In genomic region chr10:78579995-78580394, GRCh38 we compare ENCODE assay signal across 12 cellular contexts.
A peak's percentile ranks its signal among the peaks of the same experiment; 100 is the strongest.
DNase-seq lines count a peak whose midpoint lies in the region; ATAC-seq and TF ChIP-seq lines count a peak whose summit lies in the region.
"Had no signal": no experiment of that assay in that cellular context is flagged by ENCODE, and none has a peak within 500 bp of the region (broad histone marks: within the 10 kb centered on the region; RNA-seq: fewer than 3 reads in every experiment).

No MANE protein-coding gene starts in this region.

- intact Hi-C loops in CD4-positive, alpha-beta T cell (cut with DNase I, micrococcal nuclease) = no loop called here

- no peak overlapping the region for H3K4me3 Mint-ChIP-seq in neural progenitor cell
- H3K4me3 Mint-ChIP-seq in CD4-positive, alpha-beta T cell = no peak overlapping the region
- H3K4me3 Mint-ChIP-seq: stimulated activated naive CD8-positive, alpha-beta T cell treated with anti-CD3 and anti-CD28 coated beads, Interleukin-15, amount 100 ng/mL, for 72 hours had no signal

- H3K27me3 ChIP-seq in neural progenitor cell = no peaks in the 10 kb centered on the region
- H3K27me3 ChIP-seq in CD4-positive, alpha-beta T cell (ENCODE audit: control insufficient read depth, insufficient read depth, low read length) = no peaks in the 10 kb centered on the region

- no peaks in the 10 kb centered on the region for H3K9me3 ChIP-seq in neural progenitor cell (ENCODE audit: low read depth)
- H3K9me3 ChIP-seq in CD4-positive, alpha-beta T cell (ENCODE audit: control insufficient read depth, low read length) = no peaks in the 10 kb centered on the region

- no peaks in the 10 kb centered on the region for H3K9me3 Mint-ChIP-seq in neural progenitor cell
- no peaks in the 10 kb centered on the region for H3K9me3 Mint-ChIP-seq in CD4-positive, alpha-beta T cell
- H3K9me3 Mint-ChIP-seq: stimulated activated naive CD8-positive, alpha-beta T cell treated with anti-CD3 and anti-CD28 coated beads, Interleukin-15, amount 100 ng/mL, for 72 hours had no signal

- ATAC-seq in GM18517 (IDR thresholded peaks at IDR 0.05; ENCODE audit: unreplicated experiment) = no peak
- ATAC-seq in GM19467 (IDR thresholded peaks at IDR 0.05; ENCODE audit: unreplicated experiment) = no peak
- no peak for ATAC-seq in CD4-positive, alpha-beta T cell (ENCODE audit: poor library complexity)
- ATAC-seq: activated CD4-positive, CD25-positive, alpha-beta regulatory T cell treated with anti-CD3 and anti-CD28 coated beads, Interleukin-2, amount 50 U/mL, for 24 hours; stimulated activated naive CD8-positive, alpha-beta T cell treated with anti-CD3 and anti-CD28 coated beads, Interleukin-15, amount 100 ng/mL, for 72 hours had no signal

- POLR2A ChIA-PET in CD4-positive, alpha-beta T cell (lab: Charles Lee) = interaction anchor here (1.1 kb wide), 1 partner anchor 21 kb away, joined by 3 read pairs; no protein-coding TSS in a partner anchor

- peaks cover 19% of the 10 kb centered on the region for H3K4me1 ChIP-seq in neural progenitor cell

- CTCF ChIA-PET in CD4-positive, alpha-beta T cell (lab: Charles Lee) = no interaction called here

- H3K4me1 Mint-ChIP-seq in neural progenitor cell = peaks cover 47% of the 10 kb centered on the region
- no peaks in the 10 kb centered on the region for H3K4me1 Mint-ChIP-seq in CD4-positive, alpha-beta T cell (ENCODE audit: low read depth)

- no peak overlapping the region for H3K9ac ChIP-seq in neural progenitor cell

- no peak for TF ChIP-seq CTCF in epithelial cell of proximal tubule (conservative IDR thresholded peaks at IDR 0.05; ENCODE audit: low read depth, low read length)
- no peak for TF ChIP-seq CTCF in neural progenitor cell (IDR thresholded peaks at IDR 0.05)
- no peak for TF ChIP-seq CTCF in CD4-positive, alpha-beta T cell (IDR thresholded peaks at IDR 0.05)

- no peaks in the 10 kb centered on the region for H4K20me1 ChIP-seq in neural progenitor cell (ENCODE audit: low read depth)

- H3K36me3 ChIP-seq in neural progenitor cell = no peaks in the 10 kb centered on the region

- peak; percentile 77 for DNase-seq in DMS79 (lab: John Stamatoyannopoulos, UW)
- peak; percentile 49 for DNase-seq in NCI-H2196 treated with DMSO at 0.1 percent for 48 hours (lab: John Stamatoyannopoulos, UW; ENCODE audit: unreplicated experiment)
- peak; percentile 7 for DNase-seq in epithelial cell of proximal tubule (ENCODE audit: low read depth)
- DNase-seq in neural progenitor cell (ENCODE audit: low spot score) = peak; percentile 80
- DNase-seq in NOMO-1 (lab: John Stamatoyannopoulos, UW; ENCODE audit: unreplicated experiment in 2 of 2) = no peak
- no peak for DNase-seq in CD4-positive, alpha-beta T cell
- DNase-seq: NCI-H82; stimulated activated naive CD8-positive, alpha-beta T cell treated with anti-CD3 and anti-CD28 coated beads, Interleukin-15, amount 100 ng/mL, for 72 hours had no signal

- no peaks in the 10 kb centered on the region for H3F3A ChIP-seq in neural progenitor cell (ENCODE audit: low read depth)

- no peak overlapping the region for H3K4me3 ChIP-seq in epithelial cell of proximal tubule (ENCODE audit: low read depth, low read length)
- no peak overlapping the region for H3K4me3 ChIP-seq in neural progenitor cell
- H3K4me3 ChIP-seq: skin epidermis had no signal

- no peak overlapping the region for H3K27ac Mint-ChIP-seq in neural progenitor cell
- no peak overlapping the region for H3K27ac Mint-ChIP-seq in CD4-positive, alpha-beta T cell

- H3K79me2 ChIP-seq in neural progenitor cell (ENCODE audit: low read depth) = no peaks in the 10 kb centered on the region

- H2AFZ ChIP-seq in neural progenitor cell (replicated peaks) = no peak overlapping the region

- H3K4me2 ChIP-seq in neural progenitor cell = peak overlapping the region; percentile 62

- peaks cover 6% of the 10 kb centered on the region for H3K27me3 Mint-ChIP-seq in neural progenitor cell (ENCODE audit: insufficient read depth, low read depth)
- no peaks in the 10 kb centered on the region for H3K27me3 Mint-ChIP-seq in CD4-positive, alpha-beta T cell
- H3K27me3 Mint-ChIP-seq: stimulated activated naive CD8-positive, alpha-beta T cell treated with anti-CD3 and anti-CD28 coated beads, Interleukin-15, amount 100 ng/mL, for 72 hours had no signal

- H3K36me3 Mint-ChIP-seq in neural progenitor cell = no peaks in the 10 kb centered on the region
- no peaks in the 10 kb centered on the region for H3K36me3 Mint-ChIP-seq in CD4-positive, alpha-beta T cell (ENCODE audit: low read depth)

- H3K27ac ChIP-seq in neural progenitor cell = no peak overlapping the region
- no peak overlapping the region for H3K27ac ChIP-seq in CD4-positive, alpha-beta T cell (ENCODE audit: low read depth, low read length)
- H3K27ac ChIP-seq: skin epidermis had no signal

Comparison
In these comparisons a context has a peak if more than half of its experiments do, and no peak if none do; other contexts are left out.
1. DNase-seq: peak in DMS79 (single experiment), NCI-H2196 treated with DMSO at 0.1 percent for 48 hours (single experiment), epithelial cell of proximal tubule (single experiment) and neural progenitor cell (single experiment); none in NOMO-1 (0 of 2) and CD4-positive, alpha-beta T cell (0 of 10).